Comparison of ENCODE assay signal across 12 cellular contexts in the genomic region with DNA sequence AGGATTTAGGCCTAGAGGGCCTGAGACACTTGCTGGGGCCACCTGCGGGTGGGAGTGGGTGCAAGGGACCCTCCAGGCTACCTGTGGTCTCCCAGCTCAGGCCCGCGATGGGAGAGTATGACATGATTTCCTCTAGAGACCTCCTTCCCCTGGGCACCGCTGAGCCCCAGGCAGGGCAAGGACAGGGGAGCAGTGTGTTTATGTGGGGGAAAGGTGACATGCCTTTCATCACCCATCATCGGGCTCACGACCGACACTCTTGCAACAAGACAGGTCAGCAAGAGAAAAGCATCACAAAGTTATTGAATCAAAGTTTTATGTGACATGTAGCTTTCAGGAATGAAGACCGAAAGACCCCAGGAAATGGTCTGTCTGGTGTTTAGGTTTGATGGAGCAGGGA. TPM values are rescaled to one million over a fixed set of nuclear protein-coding genes. Genes with fewer than 3 reads are reported as not detected.
DNase-seq lines count a peak whose midpoint lies in the region; ATAC-seq and TF ChIP-seq lines count a peak whose summit lies in the region.
"Had no signal": no experiment of that assay in that cellular context is flagged by ENCODE, and none has a peak within 500 bp of the region (broad histone marks: within the 10 kb centered on the region; RNA-seq: fewer than 3 reads in every experiment).

No MANE protein-coding gene starts in this region.

- intact Hi-C loops in CD4-positive, alpha-beta T cell (cut with DNase I, micrococcal nuclease): loop anchor here in 1 of 2 experiments (2.0 kb wide), 1 partner anchor 17 kb away; no protein-coding TSS in a partner anchor
- intact Hi-C loops in natural killer cell (cut with micrococcal nuclease): loop anchor here (1.0 kb wide), 1 partner anchor 26 kb away; no protein-coding TSS in a partner anchor

- H3K36me3 ChIP-seq in KOPT-K1 (ENCODE audit: insufficient read depth, low read length): peaks cover 19% of the 10 kb centered on the region
- H3K36me3 ChIP-seq in effector memory CD4-positive, alpha-beta T cell (ENCODE audit: control insufficient read depth, insufficient read depth, low read length): peaks cover 13% of the 10 kb centered on the region

- peaks cover 68% of the 10 kb centered on the region for H3K4me1 ChIP-seq in effector memory CD4-positive, alpha-beta T cell (ENCODE audit: control insufficient read depth, insufficient read depth, low read length, poor library complexity, severe bottlenecking)

- POLR2A ChIA-PET in CD4-positive, alpha-beta T cell (lab: Charles Lee): interaction anchor here (1.4 to 1.5 kb wide), 2 partner anchors 9 to 19 kb away, joined by 5 to 6 read pairs; no protein-coding TSS in a partner anchor

- H3K4me1 Mint-ChIP-seq in CD4-positive, alpha-beta T cell (ENCODE audit: low read depth): peaks cover 68% of the 10 kb centered on the region
- peaks cover 50 to 58% of the 10 kb centered on the region in 2 donors for H3K4me1 Mint-ChIP-seq in natural killer cell

- no peaks in the 10 kb centered on the region for H3K27me3 ChIP-seq in CD4-positive, alpha-beta T cell (ENCODE audit: control insufficient read depth, insufficient read depth, low read length)
- H3K27me3 ChIP-seq in effector memory CD4-positive, alpha-beta T cell (replicated peaks; ENCODE audit: control insufficient read depth, insufficient read depth, low read length, poor library complexity, severe bottlenecking): no peaks in the 10 kb centered on the region
- H3K27me3 ChIP-seq: testis had no signal

- peak overlapping the region; percentile 100 for H3K27ac Mint-ChIP-seq in CD4-positive, alpha-beta T cell
- peak overlapping the region; percentile 96 to 100 for H3K27ac Mint-ChIP-seq in natural killer cell

- no peak for DNase-seq in CD4-positive, alpha-beta T cell
- no peak for DNase-seq in effector memory CD4-positive, alpha-beta T cell
- DNase-seq in natural killer cell: no peak
- DNase-seq in ecto neural progenitor cell (ENCODE audit: low spot score): no peak
- DNase-seq: activated CD4-positive, alpha-beta T cell treated with anti-CD3 and anti-CD28 coated beads, Interleukin-2, amount 50 U/mL, for 4 hours; DMS79; NCI-H1694 treated with DMSO at 0.1 percent for 48 hours; testis had no signal

- no peaks in the 10 kb centered on the region for H3K9me3 ChIP-seq in CD4-positive, alpha-beta T cell (ENCODE audit: control insufficient read depth, low read length)
- H3K9me3 ChIP-seq in KOPT-K1 (ENCODE audit: insufficient read depth, low read length, poor library complexity, severe bottlenecking): no peaks in the 10 kb centered on the region
- H3K9me3 ChIP-seq in effector memory CD4-positive, alpha-beta T cell (ENCODE audit: control insufficient read depth, low read length): no peaks in the 10 kb centered on the region
- H3K9me3 ChIP-seq: testis had no signal

- ATAC-seq in CD4-positive, alpha-beta T cell (ENCODE audit: poor library complexity): no peak
- ATAC-seq in natural killer cell: no peak
- no peak for ATAC-seq in GM19395 (IDR thresholded peaks at IDR 0.05; ENCODE audit: unreplicated experiment)
- no peak for ATAC-seq in HG03460 (IDR thresholded peaks at IDR 0.05; ENCODE audit: unreplicated experiment)
- ATAC-seq in GM21390 (IDR thresholded peaks at IDR 0.05; ENCODE audit: unreplicated experiment): no peak

- peaks cover 28% of the 10 kb centered on the region for H3K36me3 Mint-ChIP-seq in CD4-positive, alpha-beta T cell (ENCODE audit: low read depth)
- H3K36me3 Mint-ChIP-seq in natural killer cell: no peaks in the 10 kb centered on the region

- CTCF ChIA-PET in CD4-positive, alpha-beta T cell (lab: Charles Lee): interaction anchor here (1.0 to 3.5 kb wide), 7 partner anchors 9 to 29 kb away, joined by 3 to 17 read pairs (median 6); no protein-coding TSS in a partner anchor

- H3K27ac ChIP-seq in CD4-positive, alpha-beta T cell (ENCODE audit: low read depth, low read length): peak overlapping the region; percentile 14
- peak overlapping the region; percentile 35 for H3K27ac ChIP-seq in KOPT-K1 (ENCODE audit: low read depth, low read length, poor library complexity, severe bottlenecking)
- H3K27ac ChIP-seq in effector memory CD4-positive, alpha-beta T cell (ENCODE audit: insufficient read depth, low read length, poor library complexity, severe bottlenecking): peak overlapping the region; percentile 78
- H3K27ac ChIP-seq: testis had no signal

- H3K4me3 ChIP-seq in effector memory CD4-positive, alpha-beta T cell (ENCODE audit: insufficient read depth, low read depth, low read length, poor library complexity, severe bottlenecking): no peak overlapping the region
- H3K4me3 ChIP-seq: testis had no signal

- TF ChIP-seq CTCF in CD4-positive, alpha-beta T cell (IDR thresholded peaks at IDR 0.05): no peak
- no peak for TF ChIP-seq CTCF in natural killer cell (IDR thresholded peaks at IDR 0.05)

- no peaks in the 10 kb centered on the region for H3K27me3 Mint-ChIP-seq in CD4-positive, alpha-beta T cell
- no peaks in the 10 kb centered on the region for H3K27me3 Mint-ChIP-seq in natural killer cell (ENCODE audit: low read depth in 2 of 2)

- H3K4me3 Mint-ChIP-seq in CD4-positive, alpha-beta T cell: peak overlapping the region; percentile 2
- peak overlapping the region; percentile 77 for H3K4me3 Mint-ChIP-seq in natural killer cell

- no peaks in the 10 kb centered on the region for H3K9me3 Mint-ChIP-seq in CD4-positive, alpha-beta T cell
- no peaks in the 10 kb centered on the region for H3K9me3 Mint-ChIP-seq in natural killer cell

RNA-seq across cellular contexts. Expression of gene SH2B3, which starts 19.9 kb away (rescaled TPM):
- total RNA-seq in CD4-positive, alpha-beta T cell: 10 to 100 TPM; 42.3 to 46.4 TPM
- total RNA-seq in natural killer cell: 10 to 100 TPM; 68.1 to 81.3 (median 68.4) TPM

RNA-seq across cellular contexts. Expression of gene PHETA1, which starts 56.8 kb away (rescaled TPM):
- 1 to 10 TPM; 1.3 to 1.7 TPM for total RNA-seq in CD4-positive, alpha-beta T cell
- total RNA-seq in natural killer cell: 1 to 10 TPM; 3.4 to 3.8 (median 3.5) TPM

Comparison
In these comparisons a context has a peak if more than half of its experiments do, and no peak if none do; other contexts are left out.
1. H3K27ac ChIP-seq: peak in every context shown above with its lines; median percentile 78 in effector memory CD4-positive, alpha-beta T cell; 35 in KOPT-K1; 14 in CD4-positive, alpha-beta T cell.